In the genomic region with DNA sequence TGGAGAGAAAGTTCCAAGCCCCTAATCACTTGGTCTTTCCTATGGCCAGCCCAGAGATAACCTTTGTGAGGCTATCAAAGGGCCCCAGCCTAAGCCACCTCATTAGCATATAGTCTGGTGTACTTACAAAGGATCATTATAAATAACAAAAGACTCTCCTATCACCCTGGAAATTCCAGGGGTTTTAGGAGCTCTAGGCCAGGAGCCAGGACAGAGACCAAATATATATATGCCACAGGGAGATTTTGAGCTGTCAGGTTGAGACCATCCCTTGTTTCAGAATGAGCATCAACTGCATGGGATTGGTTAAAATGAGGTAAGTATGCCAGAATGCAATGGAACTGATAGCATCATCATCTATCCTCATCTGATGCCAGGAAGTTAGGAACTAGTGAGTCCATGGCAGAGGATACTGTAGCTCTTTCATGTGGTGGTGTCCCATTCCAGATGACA, we compare ENCODE assay signal across 21 cellular contexts. TPM values are rescaled to one million over a fixed set of nuclear protein-coding genes. Genes with fewer than 3 reads are reported as not detected.
DNase-seq lines count a peak whose midpoint lies in the region; ATAC-seq and TF ChIP-seq lines count a peak whose summit lies in the region.
"Had no signal": no experiment of that assay in that cellular context is flagged by ENCODE, and none has a peak within 500 bp of the region (broad histone marks: within the 10 kb centered on the region; RNA-seq: fewer than 3 reads in every experiment).

No MANE protein-coding gene starts in this region.

- H2AFZ ChIP-seq in SK-N-SH (ENCODE audit: low read depth) (no peak overlapping the region), IMR-90 (replicated peaks; ENCODE audit: low read length, poor library complexity) (no peak overlapping the region)

- peak overlapping the region; percentile 82 for H2BK120ac ChIP-seq in IMR-90 (ENCODE audit: low read depth, low read length)

- H2BK15ac ChIP-seq in IMR-90 (ENCODE audit: low read depth, low read length), result peak overlapping the region; percentile 75; the same call in 2 of the 3 replicates

- H3K23ac ChIP-seq in IMR-90 (ENCODE audit: low read depth, low read length), result peak overlapping the region; percentile 25; the same call in 1 of the 2 replicates

- peak overlapping the region; percentile 87 for H2BK20ac ChIP-seq in IMR-90 (ENCODE audit: low read depth, low read length)

- H3K36me3 Mint-ChIP-seq in osteocyte (ENCODE audit: unreplicated experiment), result peaks cover 17% of the 10 kb centered on the region
- peaks cover 0 to 2% (median 0%) of the 10 kb centered on the region in 3 donors for H3K36me3 Mint-ChIP-seq in CD8-positive, alpha-beta memory T cell

- TF ChIP-seq CTCF in SK-N-SH (IDR thresholded peaks at IDR 0.05) (no peak), IMR-90 (conservative IDR thresholded peaks at IDR 0.05; ENCODE audit: low read depth, low read length) (no peak), dorsolateral prefrontal cortex (IDR thresholded peaks at IDR 0.05 in 54 of 56, conservative IDR thresholded peaks at IDR 0.05 in 2 of 56; ENCODE audit: low read depth in 1 of 56, partially characterized antibody in 56 of 56) (no peak), osteocyte (IDR thresholded peaks at IDR 0.05) (no peak)

- H3K27me3 Mint-ChIP-seq in osteocyte (ENCODE audit: unreplicated experiment), result no peaks in the 10 kb centered on the region
- H3K27me3 Mint-ChIP-seq in CD8-positive, alpha-beta memory T cell, result peaks cover 3 to 5% of the 10 kb centered on the region in 2 donors

- no peak overlapping the region for H3K9ac ChIP-seq in SK-N-SH
- H3K9ac ChIP-seq in IMR-90 (ENCODE audit: low read depth, low read length), result no peak overlapping the region

- no peak for DNase-seq in SK-N-SH
- DNase-seq in IMR-90, result peak; percentile 16
- DNase-seq in dorsolateral prefrontal cortex, result no peak
- no peak for DNase-seq in osteocyte (ENCODE audit: extremely low spot score, unreplicated experiment)
- no peak for DNase-seq in CD8-positive, alpha-beta memory T cell
- no peak for DNase-seq in stimulated activated CD4-positive, alpha-beta T cell treated with anti-CD3 and anti-CD28 coated beads, Interleukin-12 subunit alpha, Interleukin-12 subunit beta, amount 100 ng/mL, for 4 hours
- no peak for DNase-seq in DMS153 (lab: John Stamatoyannopoulos, UW)
- DNase-seq: activated CD4-positive, alpha-beta T cell treated with anti-CD3 and anti-CD28 coated beads, Interleukin-2, amount 50 U/mL, for 48 hours; activated T-cell treated with anti-CD3 and anti-CD28 coated beads, Interleukin-2, amount 50 U/mL, for 48 hours; brain microvascular endothelial cell; glutamatergic neuron; NCI-H1694 treated with DMSO at 0.1 percent for 48 hours; NCI-H69; SW 1271; uterus had no signal

- TF ChIP-seq POLR2A in IMR-90 (IDR thresholded peaks at IDR 0.05; ENCODE audit: low read depth, low read length), result no peak

- H3K4me1 ChIP-seq in SK-N-SH (ENCODE audit: control insufficient read depth in 1 of 2, insufficient read depth in 2 of 2, low read depth in 1 of 2, low read length in 1 of 2) (peaks cover 0 to 5% of the 10 kb centered on the region in 2 experiments; a peak in 3 of 4 replicates), IMR-90 (ENCODE audit: control insufficient read depth, insufficient read depth, low read length) (peaks cover 39% of the 10 kb centered on the region)
- H3K4me1 ChIP-seq in CD8-positive, alpha-beta memory T cell (ENCODE audit: insufficient read depth, low read length), result no peaks in the 10 kb centered on the region
- H3K4me1 ChIP-seq: suprapubic skin, uterus had no signal

- no peaks in the 10 kb centered on the region for H3K27me3 ChIP-seq in SK-N-SH (ENCODE audit: insufficient read depth)
- H3K27me3 ChIP-seq in IMR-90 (ENCODE audit: control insufficient read depth, insufficient read depth, low read length), result no peaks in the 10 kb centered on the region
- no peaks in the 10 kb centered on the region for H3K27me3 ChIP-seq in dorsolateral prefrontal cortex
- H3K27me3 ChIP-seq in CD8-positive, alpha-beta memory T cell (ENCODE audit: insufficient read depth, low read length, poor library complexity, severe bottlenecking), result no peaks in the 10 kb centered on the region
- H3K27me3 ChIP-seq: brain microvascular endothelial cell, suprapubic skin, uterus had no signal

- H3K9me1 ChIP-seq in IMR-90 (ENCODE audit: insufficient read depth, low read length), result peaks cover 12% of the 10 kb centered on the region

- H3K9me2 ChIP-seq in SK-N-SH, result no peaks in the 10 kb centered on the region

- dilution Hi-C loops in IMR-90 (cut with HindIII; ENCODE audit: low sequenced_read_pairs, unreplicated experiment), result no loop called here

- H3K9me3 Mint-ChIP-seq in osteocyte (ENCODE audit: unreplicated experiment), result no peaks in the 10 kb centered on the region
- H3K9me3 Mint-ChIP-seq in CD8-positive, alpha-beta memory T cell, result no peaks in the 10 kb centered on the region

- intact Hi-C loops in IMR-90 (cut with micrococcal nuclease), result no loop called here
- intact Hi-C loops in dorsolateral prefrontal cortex (cut with DNase I), result no loop called here

- H3K18ac ChIP-seq in IMR-90 (ENCODE audit: low read depth, low read length), result peak overlapping the region; percentile 80

- H2AK9ac ChIP-seq in IMR-90 (replicated peaks; ENCODE audit: low read depth, low read length, poor library complexity), result no peak overlapping the region

- peaks cover 76% of the 10 kb centered on the region for H3K4me1 Mint-ChIP-seq in osteocyte (ENCODE audit: unreplicated experiment)
- H3K4me1 Mint-ChIP-seq in CD8-positive, alpha-beta memory T cell, result no peaks in the 10 kb centered on the region
- H3K4me1 Mint-ChIP-seq: B cell had no signal

- no TSS peak for BruUV-seq in IMR-90 (replicated peaks; lab: Mats Ljungman, UMichigan)

- H3K27ac ChIP-seq in SK-N-SH (ENCODE audit: low read depth in 2 of 2, low read length in 1 of 2) (no peak overlapping the region; a peak in 1 of 4 replicates), IMR-90 (ENCODE audit: insufficient read depth, low read length) (peak overlapping the region; percentile 48; the same call in 1 of the 2 replicates), dorsolateral prefrontal cortex (peak overlapping the region in 44 of 59 donors; percentile 0 to 79 (median 50))
- H3K27ac ChIP-seq in CD8-positive, alpha-beta memory T cell (ENCODE audit: low read depth, low read length), result no peak overlapping the region
- H3K27ac ChIP-seq: 22Rv1, brain microvascular endothelial cell, suprapubic skin, uterus had no signal

- in situ Hi-C loops in IMR-90 (cut with MboI; ENCODE audit: low sequenced_read_pairs), result no loop called here

- peaks cover 16 to 35% of the 10 kb centered on the region in 2 experiments for H3K36me3 ChIP-seq in SK-N-SH (replicated peaks in 1 of 2; ENCODE audit: control insufficient read depth in 1 of 2, insufficient read depth in 2 of 2, low read length in 1 of 2)
- peaks cover 5% of the 10 kb centered on the region for H3K36me3 ChIP-seq in IMR-90 (ENCODE audit: control insufficient read depth, insufficient read depth, low read length)
- no peaks in the 10 kb centered on the region for H3K36me3 ChIP-seq in CD8-positive, alpha-beta memory T cell (ENCODE audit: insufficient read depth, low read length)
- H3K36me3 ChIP-seq: brain microvascular endothelial cell, suprapubic skin, uterus had no signal

- H3K4me3 ChIP-seq in SK-N-SH (ENCODE audit: low read depth in 2 of 2, low read length in 1 of 2), result no peak overlapping the region
- H3K4me3 ChIP-seq in IMR-90 (ENCODE audit: insufficient read depth, low read depth, low read length), result no peak overlapping the region
- H3K4me3 ChIP-seq in dorsolateral prefrontal cortex, result no peak overlapping the region
- H3K4me3 ChIP-seq in CD8-positive, alpha-beta memory T cell (ENCODE audit: low read length), result no peak overlapping the region
- H3K4me3 ChIP-seq: suprapubic skin, uterus had no signal

- H3K14ac ChIP-seq in IMR-90 (replicated peaks; ENCODE audit: low read depth, low read length), result peak overlapping the region; percentile 69

- TF ChIP-seq EP300 in SK-N-SH (IDR thresholded peaks at IDR 0.05; ENCODE audit: borderline replicate concordance in 1 of 2, low read depth in 1 of 2, low read length in 1 of 2), result no peak

- H3K4ac ChIP-seq in IMR-90 (ENCODE audit: low read depth, low read length), result peak overlapping the region; percentile 84

- H4K20me1 ChIP-seq in SK-N-SH (ENCODE audit: insufficient read depth) (no peaks in the 10 kb centered on the region), IMR-90 (ENCODE audit: insufficient read depth, low read length) (no peaks in the 10 kb centered on the region)

- H4K5ac ChIP-seq in IMR-90 (ENCODE audit: low read depth, low read length), result peak overlapping the region; percentile 92

- H3K27ac Mint-ChIP-seq in osteocyte (ENCODE audit: unreplicated experiment), result peak overlapping the region; percentile 91
- no peak overlapping the region for H3K27ac Mint-ChIP-seq in CD8-positive, alpha-beta memory T cell
- H3K27ac Mint-ChIP-seq: B cell had no signal

- peak overlapping the region; percentile 81; the same call in 1 of the 2 replicates for H2AK5ac ChIP-seq in IMR-90 (ENCODE audit: low read depth, low read length)

- H3K79me1 ChIP-seq in IMR-90 (ENCODE audit: low read depth in 1 of 2, low read length in 2 of 2), result peaks cover 0 to 9% of the 10 kb centered on the region in 2 experiments; a peak in 2 of 4 replicates

- H3K9me3 ChIP-seq in SK-N-SH (no peaks in the 10 kb centered on the region), IMR-90 (ENCODE audit: control insufficient read depth, insufficient read depth, low read length) (no peaks in the 10 kb centered on the region)
- no peaks in the 10 kb centered on the region for H3K9me3 ChIP-seq in CD8-positive, alpha-beta memory T cell (ENCODE audit: low read length)
- H3K9me3 ChIP-seq: suprapubic skin, uterus had no signal

- no peak overlapping the region for H3K4me3 Mint-ChIP-seq in osteocyte (ENCODE audit: unreplicated experiment)
- no peak overlapping the region for H3K4me3 Mint-ChIP-seq in CD8-positive, alpha-beta memory T cell
- H3K4me3 Mint-ChIP-seq: B cell had no signal

- H4K8ac ChIP-seq in IMR-90 (ENCODE audit: low read depth in 2 of 2, low read length in 2 of 2), result peak overlapping the region in 1 of 2 experiments; percentile 70; a peak in 2 of 4 replicates

- no peak for TF ChIP-seq RAD21 in SK-N-SH (IDR thresholded peaks at IDR 0.05; ENCODE audit: low read length)
- no peak for TF ChIP-seq RAD21 in IMR-90 (IDR thresholded peaks at IDR 0.05; ENCODE audit: low read length)

- H3K79me2 ChIP-seq in SK-N-SH (ENCODE audit: insufficient read depth), result no peaks in the 10 kb centered on the region

- no peak overlapping the region for H3K56ac ChIP-seq in IMR-90 (ENCODE audit: extremely low read depth, insufficient read depth, low read length)

- POLR2A ChIA-PET in SK-N-SH (lab: Yijun Ruan, JAX) (interaction anchor here (0.5 to 0.6 kb wide), 2 partner anchors 21 to 371 kb away, joined by 4 to 7 read pairs; no protein-coding TSS in a partner anchor), IMR-90 (lab: Charles Lee; ENCODE audit: unreplicated experiment) (no interaction called here)
- POLR2A ChIA-PET in CD8-positive, alpha-beta memory T cell (lab: Charles Lee), result no interaction called here

- CTCF ChIA-PET in SK-N-SH (lab: Yijun Ruan, JAX) (interaction anchor here (1.0 to 3.4 kb wide), 6 partner anchors 9 to 47 kb away, joined by 3 to 16 read pairs (median 4); no protein-coding TSS in a partner anchor), IMR-90 (lab: Yijun Ruan, JAX) (interaction anchor here (0.5 to 1.7 kb wide), 2 partner anchors 25 to 43 kb away, joined by 4 to 5 read pairs; no protein-coding TSS in a partner anchor)
- CTCF ChIA-PET in CD8-positive, alpha-beta memory T cell (lab: Charles Lee), result no interaction called here

- peaks cover 4% of the 10 kb centered on the region for H3F3A ChIP-seq in SK-N-SH (replicated peaks; ENCODE audit: insufficient read depth)

- no peak overlapping the region for H3K4me2 ChIP-seq in SK-N-SH
- no peak overlapping the region for H3K4me2 ChIP-seq in IMR-90 (ENCODE audit: low read depth, low read length)

- ATAC-seq in SK-N-SH treated with all-trans-retinoic acid at 6 μM for 48 hours (no peak), IMR-90 (ENCODE audit: low read depth) (no peak)

- peak overlapping the region; percentile 2; the same call in 1 of the 2 replicates for H4K91ac ChIP-seq in IMR-90 (ENCODE audit: insufficient read depth, low read depth, low read length)

- H2BK5ac ChIP-seq in IMR-90 (ENCODE audit: low read depth, low read length, poor library complexity, severe bottlenecking), result peak overlapping the region; percentile 63

RNA-seq across cellular contexts. Expression of a gene that starts 32.1 kb away (rescaled TPM):
- polyA plus RNA-seq in SK-N-SH (2012; rRNA removed) (0.02 and 0.08 TPM in 2 replicates), IMR-90 (2012; rRNA removed) (0.75 and 1.2 TPM in 2 replicates)
- polyA plus RNA-seq in SK-N-SH (2012; cell fraction: cytosol; rRNA removed), result 0.05 and 0.09 TPM in 2 replicates
- polyA plus RNA-seq in SK-N-SH (2012; cell fraction: nucleus; rRNA removed), result 0.15 and 0.21 TPM in 2 replicates
- total RNA-seq in IMR-90 (2012; rRNA removed) (0.56 and 0.90 TPM in 2 replicates), dorsolateral prefrontal cortex (1 to 10 TPM in 46 of 120 experiments, under 1 TPM in 70, not detected in 4; 0.28 to 2.6 (median 0.94) TPM), osteocyte (0.24 and 0.57 TPM in 2 replicates)
- polyA plus RNA-seq in IMR-90 (2012; cell fraction: cytosol; rRNA removed), result 0.66 and 1.2 TPM in 2 replicates
- polyA plus RNA-seq in IMR-90 (2012; cell fraction: nucleus; rRNA removed; ENCODE audit: low replicate concordance), result 0.76 and 1.5 TPM in 2 replicates
- not detected for total RNA-seq in CD8-positive, alpha-beta memory T cell
- polyA plus RNA-seq in CD8-positive, alpha-beta memory T cell, result 0.43 TPM
- total RNA-seq: Daoy, mucosa of gallbladder, suprapubic skin, uterus had no signal

Comparison
In these comparisons a context has a peak if more than half of its experiments do, and no peak if none do; other contexts are left out.
1. H3K27ac ChIP-seq: peak in IMR-90 (single experiment) and dorsolateral prefrontal cortex (44 of 59); none in SK-N-SH (0 of 2) and CD8-positive, alpha-beta memory T cell (single experiment).